Comparison of ENCODE assay signal across 22 cellular contexts in genomic region chr3:155618575-155618974, GRCh38.
"Had no signal": no experiment of that assay in that cellular context is flagged by ENCODE, and none has a peak within 500 bp of the region (broad histone marks: within the 10 kb centered on the region; RNA-seq: fewer than 3 reads in every experiment).

No MANE protein-coding gene starts in this region.

- H3K36me3 Mint-ChIP-seq: natural killer cell had no signal

- ATAC-seq: left ventricle myocardium superior; lower lobe of right lung; natural killer cell; pancreas; sciatic nerve; stimulated activated naive CD8-positive, alpha-beta T cell treated with anti-CD3 and anti-CD28 coated beads, Interleukin-15, amount 100 ng/mL, for 72 hours; upper lobe of right lung had no signal

- H3K27me3 Mint-ChIP-seq: stimulated activated naive CD8-positive, alpha-beta T cell treated with anti-CD3 and anti-CD28 coated beads, Interleukin-15, amount 100 ng/mL, for 72 hours had no signal

- H3K9me3 ChIP-seq: pancreas, suprapubic skin, uterus had no signal

- H3K4me1 Mint-ChIP-seq: natural killer cell; stimulated activated naive CD8-positive, alpha-beta T cell treated with anti-CD3 and anti-CD28 coated beads, Interleukin-15, amount 100 ng/mL, for 72 hours had no signal

- H3K4me1 ChIP-seq: esophagus muscularis mucosa, lower lobe of right lung, pancreas, suprapubic skin, transverse colon, upper lobe of right lung, uterus had no signal

- H3K4me2 ChIP-seq: smooth muscle cell had no signal

- H3K4me3 ChIP-seq: esophagus muscularis mucosa, lower lobe of right lung, pancreas, smooth muscle cell, suprapubic skin, transverse colon, upper lobe of right lung, uterus had no signal

- H3K27me3 ChIP-seq: esophagus muscularis mucosa, neutrophil, pancreas, suprapubic skin, transverse colon, upper lobe of right lung, uterus had no signal

- DNase-seq: effector CD8-positive, alpha-beta T cell; foreskin melanocyte; hypothalamus; left ventricle myocardium superior; lower lobe of right lung; natural killer cell; pancreas; retina; stimulated activated CD4-positive, alpha-beta T cell treated with anti-CD3 and anti-CD28 coated beads, Interleukin-12 subunit alpha, Interleukin-12 subunit beta, amount 100 ng/mL, for 4 hours; stimulated activated CD4-positive, alpha-beta T cell treated with anti-CD3 and anti-CD28 coated beads, Interleukin-1b, Interleukin-23, amount 100 ng/mL, for 48 hours; stimulated activated CD4-positive, alpha-beta T cell treated with anti-CD3 and anti-CD28 coated beads, Interleukin-4, amount 100 ng/mL, for 1 hour; stimulated activated CD8-positive, alpha-beta memory T cell treated with anti-CD3 and anti-CD28 coated beads, Interleukin-4, amount 100 ng/mL, for 48 hours; stimulated activated naive CD4-positive, alpha-beta T cell; stimulated activated naive CD8-positive, alpha-beta T cell treated with anti-CD3 and anti-CD28 coated beads, Interleukin-15, amount 100 ng/mL, for 72 hours; transverse colon; upper lobe of right lung; uterus had no signal

- H3K27ac Mint-ChIP-seq: natural killer cell; stimulated activated naive CD8-positive, alpha-beta T cell treated with anti-CD3 and anti-CD28 coated beads, Interleukin-15, amount 100 ng/mL, for 72 hours had no signal

- H3K36me3 ChIP-seq: esophagus muscularis mucosa, lower lobe of right lung, neutrophil, pancreas, suprapubic skin, transverse colon, upper lobe of right lung, uterus had no signal

- H3K4me3 Mint-ChIP-seq: natural killer cell; stimulated activated naive CD8-positive, alpha-beta T cell treated with anti-CD3 and anti-CD28 coated beads, Interleukin-15, amount 100 ng/mL, for 72 hours had no signal

- H3K27ac ChIP-seq: esophagus muscularis mucosa, lower lobe of right lung, neutrophil, pancreas, suprapubic skin, transverse colon, upper lobe of right lung, uterus had no signal
